1 cellular context compared by ENCODE assay signal in the genomic region with DNA sequence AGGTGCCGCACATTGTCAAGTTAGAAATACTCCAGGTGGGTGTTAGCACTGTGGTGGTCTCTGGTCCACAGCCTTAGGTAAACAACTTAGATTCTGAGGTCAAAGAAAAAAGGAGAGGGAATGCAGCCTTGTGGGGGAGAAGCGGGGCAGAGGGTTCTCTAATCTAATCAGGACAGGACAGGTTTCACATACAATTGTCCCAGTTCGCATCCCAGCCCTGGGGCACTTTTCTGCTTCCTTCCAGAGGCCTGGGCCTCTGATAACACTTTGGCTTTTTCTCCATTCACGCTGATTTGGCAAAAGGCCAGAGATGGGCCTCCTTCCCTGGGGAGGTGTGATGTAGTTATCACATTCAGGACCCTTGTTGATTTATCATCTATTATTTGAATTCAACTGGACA.
TF ChIP-seq lines count a peak whose summit lies in the region.

No MANE protein-coding gene starts in this region.

TF ChIP-seq in K562, 482 proteins besides CTCF, POLR2A, EP300 and RAD21 (continued from another document and continues in another):
- no peak for TF ChIP-seq CEBPZ (IDR thresholded peaks at IDR 0.05; ENCODE audit: borderline replicate concordance, low read depth, low read length)
- peak; percentile 83 to 92 for TF ChIP-seq TRIM24 (IDR thresholded peaks at IDR 0.05)
- no peak for TF ChIP-seq ZNF121 (CRISPR knock-in tag; conservative IDR thresholded peaks at IDR 0.05)
- TF ChIP-seq TOE1 (IDR thresholded peaks at IDR 0.05; ENCODE audit: borderline replicate concordance), result no peak
- TF ChIP-seq TOE1 (CRISPR knock-in tag; IDR thresholded peaks at IDR 0.05; ENCODE audit: borderline replicate concordance, low read depth), result no peak
- no peak for TF ChIP-seq SMC3 (conservative IDR thresholded peaks at IDR 0.05; ENCODE audit: insufficient read depth, low read depth, low read length)
- no peak for TF ChIP-seq ZNF212 (CRISPR knock-in tag; IDR thresholded peaks at IDR 0.05)
- no peak for TF ChIP-seq ZNF785 (CRISPR knock-in tag; IDR thresholded peaks at IDR 0.05)
- no peak; the same call in 1 of the 2 replicates for TF ChIP-seq ZBTB33 (CRISPR knock-in tag; IDR thresholded peaks at IDR 0.05)
- 0 out of 2 replicates have a peak, but pooled peaks have one; percentile 14 for TF ChIP-seq SP1 (CRISPR knock-in tag; IDR thresholded peaks at IDR 0.05)
- TF ChIP-seq ZNF133 (CRISPR knock-in tag; IDR thresholded peaks at IDR 0.05), result no peak
- TF ChIP-seq ETV6 (IDR thresholded peaks at IDR 0.05; ENCODE audit: borderline replicate concordance in 1 of 2, low read depth in 2 of 2, low read length in 1 of 2), result no peak
- no peak for TF ChIP-seq ETV6 (CRISPR knock-in tag; IDR thresholded peaks at IDR 0.05; ENCODE audit: borderline replicate concordance)
- TF ChIP-seq ZKSCAN1 (IDR thresholded peaks at IDR 0.05; ENCODE audit: low read depth, low read length), result no peak
- TF ChIP-seq SREBF1 (IDR thresholded peaks at IDR 0.05; ENCODE audit: borderline replicate concordance, low read depth, low read length), result no peak
- TF ChIP-seq FOXP4 (CRISPR knock-in tag; IDR thresholded peaks at IDR 0.05; ENCODE audit: borderline replicate concordance), result no peak
- TF ChIP-seq L3MBTL2 (IDR thresholded peaks at IDR 0.05), result peak; percentile 59
- TF ChIP-seq ZNF431 (CRISPR knock-in tag; IDR thresholded peaks at IDR 0.05), result no peak
- TF ChIP-seq FIP1L1 (IDR thresholded peaks at IDR 0.05; ENCODE audit: low read depth, low read length, poor library complexity, severe bottlenecking), result no peak
- peak; percentile 84 for TF ChIP-seq STAT5A (IDR thresholded peaks at IDR 0.05; ENCODE audit: borderline replicate concordance, low read length)
- TF ChIP-seq, protein P1, sequence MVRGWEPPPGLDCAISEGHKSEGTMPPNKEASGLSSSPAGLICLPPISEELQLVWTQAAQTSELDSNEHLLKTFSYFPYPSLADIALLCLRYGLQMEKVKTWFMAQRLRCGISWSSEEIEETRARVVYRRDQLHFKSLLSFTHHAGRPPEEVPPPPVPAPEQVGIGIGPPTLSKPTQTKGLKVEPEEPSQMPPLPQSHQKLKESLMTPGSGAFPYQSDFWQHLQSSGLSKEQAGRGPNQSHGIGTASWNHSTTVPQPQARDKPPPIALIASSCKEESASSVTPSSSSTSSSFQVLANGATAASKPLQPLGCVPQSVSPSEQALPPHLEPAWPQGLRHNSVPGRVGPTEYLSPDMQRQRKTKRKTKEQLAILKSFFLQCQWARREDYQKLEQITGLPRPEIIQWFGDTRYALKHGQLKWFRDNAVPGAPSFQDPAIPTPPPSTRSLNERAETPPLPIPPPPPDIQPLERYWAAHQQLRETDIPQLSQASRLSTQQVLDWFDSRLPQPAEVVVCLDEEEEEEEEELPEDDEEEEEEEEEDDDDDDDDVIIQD (CRISPR knock-in tag; IDR thresholded peaks at IDR 0.05), result no peak
- TF ChIP-seq, protein P2, sequence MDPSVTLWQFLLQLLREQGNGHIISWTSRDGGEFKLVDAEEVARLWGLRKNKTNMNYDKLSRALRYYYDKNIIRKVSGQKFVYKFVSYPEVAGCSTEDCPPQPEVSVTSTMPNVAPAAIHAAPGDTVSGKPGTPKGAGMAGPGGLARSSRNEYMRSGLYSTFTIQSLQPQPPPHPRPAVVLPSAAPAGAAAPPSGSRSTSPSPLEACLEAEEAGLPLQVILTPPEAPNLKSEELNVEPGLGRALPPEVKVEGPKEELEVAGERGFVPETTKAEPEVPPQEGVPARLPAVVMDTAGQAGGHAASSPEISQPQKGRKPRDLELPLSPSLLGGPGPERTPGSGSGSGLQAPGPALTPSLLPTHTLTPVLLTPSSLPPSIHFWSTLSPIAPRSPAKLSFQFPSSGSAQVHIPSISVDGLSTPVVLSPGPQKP (CRISPR knock-in tag; IDR thresholded peaks at IDR 0.05), result no peak
- peak; percentile 77 for TF ChIP-seq ZNF316 (IDR thresholded peaks at IDR 0.05)
- TF ChIP-seq HNRNPH1 (optimal IDR thresholded peaks at IDR 0.05; ENCODE audit: low read depth, low read length), result no peak
- peak; percentile 43 for TF ChIP-seq NBN (IDR thresholded peaks at IDR 0.05; ENCODE audit: low read depth)
- TF ChIP-seq, protein P3, sequence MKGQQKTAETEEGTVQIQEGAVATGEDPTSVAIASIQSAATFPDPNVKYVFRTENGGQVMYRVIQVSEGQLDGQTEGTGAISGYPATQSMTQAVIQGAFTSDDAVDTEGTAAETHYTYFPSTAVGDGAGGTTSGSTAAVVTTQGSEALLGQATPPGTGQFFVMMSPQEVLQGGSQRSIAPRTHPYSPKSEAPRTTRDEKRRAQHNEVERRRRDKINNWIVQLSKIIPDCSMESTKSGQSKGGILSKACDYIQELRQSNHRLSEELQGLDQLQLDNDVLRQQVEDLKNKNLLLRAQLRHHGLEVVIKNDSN (CRISPR knock-in tag; IDR thresholded peaks at IDR 0.05), result no peak
- TF ChIP-seq NEUROD1 (IDR thresholded peaks at IDR 0.05; ENCODE audit: borderline replicate concordance, low read depth, low read length, partially characterized antibody), result peak; percentile 82
- no peak for TF ChIP-seq SMAD3 (CRISPR knock-in tag; conservative IDR thresholded peaks at IDR 0.05)
- TF ChIP-seq HDAC6 (IDR thresholded peaks at IDR 0.05; ENCODE audit: low read depth, low read length), result no peak
- no peak for TF ChIP-seq ZNF75A (CRISPR knock-in tag; IDR thresholded peaks at IDR 0.05)
- no peak for TF ChIP-seq ELF1 (tag; IDR thresholded peaks at IDR 0.05)
- no peak for TF ChIP-seq RBM25 (IDR thresholded peaks at IDR 0.05; ENCODE audit: low read depth, low read length, severe bottlenecking)
- TF ChIP-seq KHSRP (IDR thresholded peaks at IDR 0.05), result peak; percentile 80
- TF ChIP-seq, protein P4, sequence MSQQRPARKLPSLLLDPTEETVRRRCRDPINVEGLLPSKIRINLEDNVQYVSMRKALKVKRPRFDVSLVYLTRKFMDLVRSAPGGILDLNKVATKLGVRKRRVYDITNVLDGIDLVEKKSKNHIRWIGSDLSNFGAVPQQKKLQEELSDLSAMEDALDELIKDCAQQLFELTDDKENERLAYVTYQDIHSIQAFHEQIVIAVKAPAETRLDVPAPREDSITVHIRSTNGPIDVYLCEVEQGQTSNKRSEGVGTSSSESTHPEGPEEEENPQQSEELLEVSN (IDR thresholded peaks at IDR 0.05; ENCODE audit: borderline replicate concordance in 1 of 2, extremely low read depth in 1 of 2, insufficient read depth in 1 of 2, insufficient read length in 1 of 2, low read depth in 1 of 2, low read length in 1 of 2, poor library complexity in 1 of 2, severe bottlenecking in 1 of 2), result no peak
- TF ChIP-seq ZNF589 (CRISPR knock-in tag; IDR thresholded peaks at IDR 0.05; ENCODE audit: low read depth), result no peak
- no peak for TF ChIP-seq SRSF9 (IDR thresholded peaks at IDR 0.05; ENCODE audit: borderline replicate concordance, low read depth, low read length)
- TF ChIP-seq RNF2 (IDR thresholded peaks at IDR 0.05), result peak; percentile 76
- peak; percentile 62 to 82 for TF ChIP-seq NCOA2 (IDR thresholded peaks at IDR 0.05; ENCODE audit: partially characterized antibody in 2 of 2)
- no peak for TF ChIP-seq ZNF41 (CRISPR knock-in tag; conservative IDR thresholded peaks at IDR 0.05)
- no peak for TF ChIP-seq ATF2 (CRISPR knock-in tag; IDR thresholded peaks at IDR 0.05)
- no peak for TF ChIP-seq WHSC1 (IDR thresholded peaks at IDR 0.05; ENCODE audit: low read length)
- TF ChIP-seq PRPF4 (IDR thresholded peaks at IDR 0.05; ENCODE audit: insufficient read depth, low read depth, low read length, poor library complexity, severe bottlenecking), result no peak
- TF ChIP-seq KLF10 (CRISPR knock-in tag; IDR thresholded peaks at IDR 0.05), result no peak
- TF ChIP-seq, protein P5, sequence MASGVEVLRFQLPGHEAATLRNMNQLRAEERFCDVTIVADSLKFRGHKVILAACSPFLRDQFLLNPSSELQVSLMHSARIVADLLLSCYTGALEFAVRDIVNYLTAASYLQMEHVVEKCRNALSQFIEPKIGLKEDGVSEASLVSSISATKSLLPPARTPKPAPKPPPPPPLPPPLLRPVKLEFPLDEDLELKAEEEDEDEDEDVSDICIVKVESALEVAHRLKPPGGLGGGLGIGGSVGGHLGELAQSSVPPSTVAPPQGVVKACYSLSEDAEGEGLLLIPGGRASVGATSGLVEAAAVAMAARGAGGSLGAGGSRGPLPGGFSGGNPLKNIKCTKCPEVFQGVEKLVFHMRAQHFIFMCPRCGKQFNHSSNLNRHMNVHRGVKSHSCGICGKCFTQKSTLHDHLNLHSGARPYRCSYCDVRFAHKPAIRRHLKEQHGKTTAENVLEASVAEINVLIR (CRISPR knock-in tag; IDR thresholded peaks at IDR 0.05), result no peak
- TF ChIP-seq BRD9 (IDR thresholded peaks at IDR 0.05; ENCODE audit: low read depth, partially characterized antibody), result no peak
- TF ChIP-seq CBX1 (IDR thresholded peaks at IDR 0.05; ENCODE audit: low read depth), result no peak
- peak; percentile 75; the same call in 1 of the 2 replicates for TF ChIP-seq JUND (IDR thresholded peaks at IDR 0.05; ENCODE audit: borderline replicate concordance, low read depth, low read length)
- peak; percentile 62; the same call in 2 of the 3 replicates for TF ChIP-seq JUND (tag; IDR thresholded peaks at IDR 0.05; ENCODE audit: borderline replicate concordance, low read depth, low read length)
- TF ChIP-seq XRCC4 (IDR thresholded peaks at IDR 0.05; ENCODE audit: extremely low read depth, insufficient read depth, insufficient read length), result no peak
- TF ChIP-seq GATAD2B (IDR thresholded peaks at IDR 0.05; ENCODE audit: borderline replicate concordance), result peak; percentile 81
- TF ChIP-seq ZNF384 (IDR thresholded peaks at IDR 0.05; ENCODE audit: low read depth, low read length), result no peak
- peak; percentile 79; the same call in 1 of the 2 replicates for TF ChIP-seq TARDBP (IDR thresholded peaks at IDR 0.05)
- no peak; the same call in 1 of the 2 replicates for TF ChIP-seq ZNF263 (CRISPR knock-in tag; IDR thresholded peaks at IDR 0.05; ENCODE audit: borderline replicate concordance)
- no peak for TF ChIP-seq TCFL5 (CRISPR knock-in tag; conservative IDR thresholded peaks at IDR 0.05)
- TF ChIP-seq ZNF586 (CRISPR knock-in tag; conservative IDR thresholded peaks at IDR 0.05), result no peak
- no peak for TF ChIP-seq TEAD2 (tag; IDR thresholded peaks at IDR 0.05)
- no peak for TF ChIP-seq ZNF644 (tag; IDR thresholded peaks at IDR 0.05; ENCODE audit: low read depth)
- TF ChIP-seq KAT2B (IDR thresholded peaks at IDR 0.05; ENCODE audit: low read depth, low read length), result no peak
- peak; percentile 82 for TF ChIP-seq C11orf30 (IDR thresholded peaks at IDR 0.05; ENCODE audit: low read depth)
